ENCODE assay signal across 8 cellular contexts in the genomic region with DNA sequence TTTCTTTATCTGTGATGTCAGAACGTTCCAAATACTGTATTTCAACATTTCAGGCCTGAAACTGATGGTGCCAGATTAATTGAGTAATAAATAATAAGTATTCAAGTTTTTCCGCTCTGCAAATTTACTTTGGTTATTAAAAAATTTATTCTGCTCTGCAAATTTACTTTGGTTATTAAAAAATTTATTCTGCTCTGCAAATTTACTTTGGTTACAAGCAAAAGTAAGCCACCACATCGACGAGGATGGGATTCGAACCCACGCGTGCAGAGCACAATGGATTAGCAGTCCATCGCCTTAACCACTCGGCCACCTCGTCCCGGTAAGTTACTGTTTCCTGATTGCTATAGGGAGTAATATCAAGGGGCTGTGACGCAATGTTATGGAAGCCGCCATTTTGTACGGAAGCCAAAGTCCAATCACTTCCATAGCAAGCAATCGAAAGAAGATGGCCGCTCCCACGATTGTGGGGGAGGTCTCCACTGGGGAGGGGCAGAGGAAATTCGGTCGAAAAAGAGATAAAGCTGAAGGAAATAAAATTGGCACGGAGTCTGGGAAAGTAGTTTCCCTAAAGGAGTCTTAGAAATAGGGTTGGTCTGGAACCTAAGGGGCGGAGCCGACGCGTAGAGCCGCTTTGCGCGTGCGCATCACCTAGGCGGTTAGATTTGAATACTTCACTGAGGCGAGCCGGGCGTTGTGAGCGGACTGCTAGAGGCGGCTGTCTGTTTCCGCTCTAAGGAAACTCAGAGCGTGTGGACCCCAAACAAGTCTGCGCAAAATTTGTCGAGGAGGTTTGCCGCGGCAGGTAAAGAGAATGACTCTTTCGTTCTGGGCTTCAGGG. TPM values are rescaled to one million over a fixed set of nuclear protein-coding genes. Genes with fewer than 3 reads are reported as not detected.
DNase-seq lines count a peak whose midpoint lies in the region; ATAC-seq, FAIRE-seq and TF ChIP-seq lines count a peak whose summit lies in the region.

A gene with protein sequence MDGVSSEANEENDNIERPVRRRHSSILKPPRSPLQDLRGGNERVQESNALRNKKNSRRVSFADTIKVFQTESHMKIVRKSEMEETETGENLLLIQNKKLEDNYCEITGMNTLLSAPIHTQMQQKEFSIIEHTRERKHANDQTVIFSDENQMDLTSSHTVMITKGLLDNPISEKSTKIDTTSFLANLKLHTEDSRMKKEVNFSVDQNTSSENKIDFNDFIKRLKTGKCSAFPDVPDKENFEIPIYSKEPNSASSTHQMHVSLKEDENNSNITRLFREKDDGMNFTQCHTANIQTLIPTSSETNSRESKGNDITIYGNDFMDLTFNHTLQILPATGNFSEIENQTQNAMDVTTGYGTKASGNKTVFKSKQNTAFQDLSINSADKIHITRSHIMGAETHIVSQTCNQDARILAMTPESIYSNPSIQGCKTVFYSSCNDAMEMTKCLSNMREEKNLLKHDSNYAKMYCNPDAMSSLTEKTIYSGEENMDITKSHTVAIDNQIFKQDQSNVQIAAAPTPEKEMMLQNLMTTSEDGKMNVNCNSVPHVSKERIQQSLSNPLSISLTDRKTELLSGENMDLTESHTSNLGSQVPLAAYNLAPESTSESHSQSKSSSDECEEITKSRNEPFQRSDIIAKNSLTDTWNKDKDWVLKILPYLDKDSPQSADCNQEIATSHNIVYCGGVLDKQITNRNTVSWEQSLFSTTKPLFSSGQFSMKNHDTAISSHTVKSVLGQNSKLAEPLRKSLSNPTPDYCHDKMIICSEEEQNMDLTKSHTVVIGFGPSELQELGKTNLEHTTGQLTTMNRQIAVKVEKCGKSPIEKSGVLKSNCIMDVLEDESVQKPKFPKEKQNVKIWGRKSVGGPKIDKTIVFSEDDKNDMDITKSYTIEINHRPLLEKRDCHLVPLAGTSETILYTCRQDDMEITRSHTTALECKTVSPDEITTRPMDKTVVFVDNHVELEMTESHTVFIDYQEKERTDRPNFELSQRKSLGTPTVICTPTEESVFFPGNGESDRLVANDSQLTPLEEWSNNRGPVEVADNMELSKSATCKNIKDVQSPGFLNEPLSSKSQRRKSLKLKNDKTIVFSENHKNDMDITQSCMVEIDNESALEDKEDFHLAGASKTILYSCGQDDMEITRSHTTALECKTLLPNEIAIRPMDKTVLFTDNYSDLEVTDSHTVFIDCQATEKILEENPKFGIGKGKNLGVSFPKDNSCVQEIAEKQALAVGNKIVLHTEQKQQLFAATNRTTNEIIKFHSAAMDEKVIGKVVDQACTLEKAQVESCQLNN (N-terminal part only) (plus strand): TSS at position 662 of the 841 bp plus-strand sequence. CDS start 8,683 bp downstream, outside the sequence.

- no peaks in the 10 kb centered on the region for H3K36me3 ChIP-seq in keratinocyte (ENCODE audit: control insufficient read depth in 2 of 2, extremely low read depth in 1 of 2, insufficient read depth in 2 of 2, low read length in 2 of 2)

- H2AFZ ChIP-seq in keratinocyte (ENCODE audit: control insufficient read depth, low read length), result peak within 1 kb of the TSS; percentile 99

- peaks cover 6% of the 10 kb centered on the region for H3K4me1 ChIP-seq in keratinocyte (ENCODE audit: control insufficient read depth, extremely low read depth, insufficient read depth, low read length)

- H3K27me3 ChIP-seq in keratinocyte (ENCODE audit: control insufficient read depth, extremely low read depth, insufficient read depth, low read length), result no peaks in the 10 kb centered on the region

- FAIRE-seq in keratinocyte (lab: Jason Lieb, UNC), result no peak

- no peaks in the 10 kb centered on the region for H3K9me1 ChIP-seq in keratinocyte (ENCODE audit: control insufficient read depth, extremely low read depth, insufficient read depth, low read length)

- H3K4me2 ChIP-seq in keratinocyte (ENCODE audit: control insufficient read depth, extremely low read depth, insufficient read depth, low read depth, low read length), result peak within 1 kb of the TSS; percentile 90

- H4K20me1 ChIP-seq in keratinocyte (ENCODE audit: control insufficient read depth, extremely low read depth, insufficient read depth, low read length), result no peaks in the 10 kb centered on the region

- H3K9ac ChIP-seq in keratinocyte (ENCODE audit: control insufficient read depth, extremely low read depth, insufficient read depth, low read length), result peak within 1 kb of the TSS; percentile 99

- peak within 1 kb of the TSS; percentile 100 for H3K27ac ChIP-seq in keratinocyte (ENCODE audit: control insufficient read depth, insufficient read depth, low read length)

- peak; percentile 71 for ATAC-seq in HG03439 (IDR thresholded peaks at IDR 0.05; ENCODE audit: unreplicated experiment)

- peak; percentile 69 for TF ChIP-seq POLR2A in GM19193 (IDR thresholded peaks at IDR 0.05; ENCODE audit: extremely low read depth, insufficient read depth, insufficient read length)

- no peaks in the 10 kb centered on the region for H3K9me3 ChIP-seq in keratinocyte (ENCODE audit: control insufficient read depth, low read depth, low read length)

- peaks cover 42% of the 10 kb centered on the region for H3K79me2 ChIP-seq in keratinocyte (ENCODE audit: control insufficient read depth, insufficient read depth, low read length)

- dilution Hi-C loops in keratinocyte (cut with MboI; ENCODE audit: extremely low pct_ligation_motif_present, low sequenced_read_pairs), result no loop called here

- DNase-seq in AML-193 (lab: John Stamatoyannopoulos, UW) (peak; percentile 90 to 98), NCI-H510A treated with DMSO at 0.1 percent for 48 hours (lab: John Stamatoyannopoulos, UW) (peak; percentile 93), cerebellum (ENCODE audit: low spot score) (peak; percentile 90), keratinocyte (ENCODE audit: low read depth, low spot score) (peak; percentile 67)
- peak; percentile 77 for DNase-seq in activated CD4-positive, alpha-beta T cell treated with anti-CD3 and anti-CD28 coated beads for 1 hour
- peak; percentile 81 to 98 (median 93) for DNase-seq in stimulated activated CD4-positive, alpha-beta T cell treated with anti-CD3 and anti-CD28 coated beads, Interleukin-12 subunit alpha, Interleukin-12 subunit beta, amount 100 ng/mL, for 48 hours (ENCODE audit: low read depth in 2 of 3, low spot score in 1 of 3)

- peak within 1 kb of the TSS; percentile 86 to 98 (median 93) for H3K4me3 ChIP-seq in keratinocyte (ENCODE audit: control insufficient read depth in 2 of 3, extremely low read depth in 1 of 3, insufficient read depth in 2 of 3, low read depth in 1 of 3, low read length in 3 of 3)

- TF ChIP-seq CTCF in keratinocyte (optimal IDR thresholded peaks at IDR 0.05 in 1 of 3, IDR thresholded peaks at IDR 0.05 in 1 of 3, conservative IDR thresholded peaks at IDR 0.05 in 1 of 3; ENCODE audit: extremely low read depth in 1 of 3, insufficient read depth in 2 of 3, low read length in 3 of 3), result no peak

RNA-seq across cellular contexts. Expression of the gene that starts here (rescaled TPM):
- total RNA-seq in cerebellum, result 17.7 TPM
- 1.2 to 6.9 TPM (median 4.7 TPM) in 3 replicates for polyA plus RNA-seq in keratinocyte
- 2.1 TPM for polyA plus RNA-seq in keratinocyte (2011; ENCODE audit: low read depth)
- 0.60 and 2.1 TPM in 2 replicates for polyA plus RNA-seq in keratinocyte (2011; cell fraction: cytosol; rRNA removed)
- 3.1 and 6.8 TPM in 2 replicates for polyA plus RNA-seq in keratinocyte (2011; cell fraction: nucleus; rRNA removed)
- polyA plus RNA-seq in keratinocyte (2012; ENCODE audit: low replicate concordance), result 0.13 and 4.6 TPM in 2 replicates
- 1.0 to 17.0 TPM (median 1.5 TPM) in 3 replicates for polyA minus RNA-seq in keratinocyte
- 0.96 TPM for polyA minus RNA-seq in keratinocyte (2011; cell fraction: cytosol; rRNA and poly(A)+ RNA removed)
- polyA minus RNA-seq in keratinocyte (2011; cell fraction: nucleus; rRNA and poly(A)+ RNA removed), result 3.1 and 6.4 TPM in 2 replicates

Comparison
In these comparisons a context has a peak if more than half of its experiments do, and no peak if none do; other contexts are left out.
1. Peak in every context shown above with its lines: DNase-seq, ATAC-seq, H3K4me3 ChIP-seq and H3K27ac ChIP-seq.